ENCODE assay signal across 11 cellular contexts in genomic region chr10:28991326-28991725, GRCh38.
DNase-seq lines count a peak whose midpoint lies in the region; ATAC-seq, FAIRE-seq and TF ChIP-seq lines count a peak whose summit lies in the region.
"Had no signal": no experiment of that assay in that cellular context is flagged by ENCODE, and none has a peak within 500 bp of the region (broad histone marks: within the 10 kb centered on the region; RNA-seq: fewer than 3 reads in every experiment).

No MANE protein-coding gene starts in this region.

- DNase-seq in ELF-1 (ENCODE audit: low read depth, low spot score) (peak; percentile 87), RCC 7860 (ENCODE audit: low spot score) (peak; percentile 44), esophagus squamous epithelium (lab: John Stamatoyannopoulos, UW) (no peak), MM.1S (no peak), NCI-H187 treated with DMSO at 0.1 percent for 48 hours (lab: John Stamatoyannopoulos, UW) (no peak), foreskin melanocyte (no peak)
- DNase-seq: NCI-H1694 had no signal

- H3K9ac ChIP-seq in MM.1S (ENCODE audit: low read length), result no peak overlapping the region

- 39 to 43% methylated on average over 4 to 6 of the region's 6 CpGs for WGBS in esophagus squamous epithelium, 2 donors
- 81 to 88% methylated on average over 3 to 6 of the region's 6 CpGs for WGBS in mesodermal cell (ENCODE audit: insufficient coverage in 2 of 2), 2 experiments

- ATAC-seq in GM21447 (IDR thresholded peaks at IDR 0.05; ENCODE audit: unreplicated experiment), result no peak
- ATAC-seq: gastroesophageal sphincter; stimulated activated naive CD8-positive, alpha-beta T cell treated with anti-CD3 and anti-CD28 coated beads, Interleukin-15, Interleukin-2, amounts not matched to agents 100 U/mL and 50 U/mL, for 24 hours had no signal

- intact Hi-C loops in esophagus squamous epithelium (cut with DNase I), result loop anchor here (5.0 kb wide), 1 partner anchor 314 kb away; the partner anchor contains the start of gene BAMBI

- no peak overlapping the region for H2AFZ ChIP-seq in MM.1S (ENCODE audit: low read length)

- no peaks in the 10 kb centered on the region for H3F3A ChIP-seq in MM.1S (ENCODE audit: insufficient read depth, low read length)

- H3K27ac ChIP-seq in esophagus squamous epithelium, result peak overlapping the region in 3 of 4 donors; percentile 23 to 45 (median 24)
- peak overlapping the region; percentile 78 for H3K27ac ChIP-seq in mesodermal cell (ENCODE audit: low read depth, low read length, severe bottlenecking)
- no peak overlapping the region for H3K27ac ChIP-seq in MM.1S (ENCODE audit: low read length)
- H3K27ac ChIP-seq: gastroesophageal sphincter had no signal

- H3K9me3 ChIP-seq in esophagus squamous epithelium (no peaks in the 10 kb centered on the region), mesodermal cell (ENCODE audit: control insufficient read depth, low read length) (peaks cover 20% of the 10 kb centered on the region), MM.1S (replicated peaks; ENCODE audit: insufficient read depth, low read length) (no peaks in the 10 kb centered on the region)
- H3K9me3 ChIP-seq: gastroesophageal sphincter had no signal

- H3K27me3 ChIP-seq in esophagus squamous epithelium (peaks cover 0 to 11% (median 0%) of the 10 kb centered on the region in 4 donors), MM.1S (replicated peaks; ENCODE audit: insufficient read depth, low read length) (no peaks in the 10 kb centered on the region)
- H3K27me3 ChIP-seq: gastroesophageal sphincter had no signal

- no peaks in the 10 kb centered on the region for H3K79me2 ChIP-seq in MM.1S (ENCODE audit: low read length)

- no peaks in the 10 kb centered on the region for H4K20me1 ChIP-seq in MM.1S (ENCODE audit: insufficient read depth, low read length)

- H3K36me3 ChIP-seq in esophagus squamous epithelium, result no peaks in the 10 kb centered on the region
- no peaks in the 10 kb centered on the region for H3K36me3 ChIP-seq in mesodermal cell (ENCODE audit: control insufficient read depth, insufficient read depth, low read length)
- H3K36me3 ChIP-seq in MM.1S (replicated peaks; ENCODE audit: insufficient read depth, low read length), result no peaks in the 10 kb centered on the region
- H3K36me3 ChIP-seq: gastroesophageal sphincter had no signal

- H3K4me3 ChIP-seq in esophagus squamous epithelium (no peak overlapping the region), mesodermal cell (ENCODE audit: extremely low read depth, insufficient read depth, low read length, poor library complexity, severe bottlenecking) (no peak overlapping the region), MM.1S (ENCODE audit: low read length) (no peak overlapping the region)
- H3K4me3 ChIP-seq: gastroesophageal sphincter had no signal

- no peak for FAIRE-seq in RCC 7860 (lab: Jason Lieb, UNC)

- TF ChIP-seq POLR2A in esophagus squamous epithelium (IDR thresholded peaks at IDR 0.05), result no peak

- H3K4me2 ChIP-seq in MM.1S (ENCODE audit: low read depth, low read length), result no peak overlapping the region

- no peaks in the 10 kb centered on the region for H3K9me2 ChIP-seq in MM.1S (replicated peaks; ENCODE audit: insufficient read depth, low read length)

- H3K4me1 ChIP-seq in esophagus squamous epithelium (peaks cover 0 to 21% (median 6%) of the 10 kb centered on the region in 3 donors), mesodermal cell (ENCODE audit: control insufficient read depth, insufficient read depth, low read length, poor library complexity, severe bottlenecking) (peaks cover 25% of the 10 kb centered on the region), MM.1S (ENCODE audit: low read length) (no peaks in the 10 kb centered on the region)
- H3K4me1 ChIP-seq: gastroesophageal sphincter had no signal

- no peak for TF ChIP-seq CTCF in esophagus squamous epithelium (IDR thresholded peaks at IDR 0.05)
- TF ChIP-seq CTCF in MM.1S (IDR thresholded peaks at IDR 0.05; ENCODE audit: low read length), result no peak

Comparison
In these comparisons a context has a peak if more than half of its experiments do, and no peak if none do; other contexts are left out.
1. DNase-seq: peak in ELF-1 (single experiment) and RCC 7860 (single experiment); none in esophagus squamous epithelium (single experiment), MM.1S (single experiment), NCI-H187 treated with DMSO at 0.1 percent for 48 hours (single experiment) and foreskin melanocyte (single experiment).